10 cellular contexts compared by ENCODE assay signal in the genomic region with DNA sequence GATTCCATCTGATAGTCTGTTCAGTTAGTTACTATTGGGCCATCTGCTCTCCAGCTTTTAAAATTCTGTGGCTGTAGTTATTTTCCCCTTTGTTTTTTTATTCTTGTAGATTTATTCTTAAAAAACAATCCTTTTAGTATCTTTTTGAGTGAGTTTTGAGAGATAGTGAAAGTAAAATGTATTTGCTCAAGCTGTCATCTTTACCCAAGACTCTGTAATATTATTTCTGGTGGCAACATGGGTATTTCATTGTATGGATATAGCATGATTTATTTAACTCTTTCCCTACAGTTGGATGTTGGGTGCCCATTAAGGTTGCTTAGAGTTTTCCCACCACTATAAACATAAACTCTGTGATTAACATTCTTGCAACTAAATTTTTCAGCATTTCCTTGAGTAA. TPM values are rescaled to one million over a fixed set of nuclear protein-coding genes. Genes with fewer than 3 reads are reported as not detected.
DNase-seq lines count a peak whose midpoint lies in the region; ATAC-seq and TF ChIP-seq lines count a peak whose summit lies in the region.
"Had no signal": no experiment of that assay in that cellular context is flagged by ENCODE, and none has a peak within 500 bp of the region (broad histone marks: within the 10 kb centered on the region; RNA-seq: fewer than 3 reads in every experiment).

No MANE protein-coding gene starts in this region.

- no peak overlapping the region for H2BK5ac ChIP-seq in mesenchymal stem cell (ENCODE audit: low read depth, low read length, poor library complexity, severe bottlenecking)

- H3K4me2 ChIP-seq in mesenchymal stem cell (ENCODE audit: low read length, poor library complexity, severe bottlenecking) = no peak overlapping the region

- H2BK12ac ChIP-seq in mesenchymal stem cell (ENCODE audit: low read length in 2 of 2) = no peak overlapping the region

- peaks cover 17% of the 10 kb centered on the region for H3K79me1 ChIP-seq in mesenchymal stem cell (replicated peaks; ENCODE audit: low read length, poor library complexity, severe bottlenecking)

- intact Hi-C loops in left ventricle myocardium superior (cut with micrococcal nuclease) = loop anchor here (10.0 kb wide), 1 partner anchor 304 kb away; no protein-coding TSS in a partner anchor
- intact Hi-C loops in upper lobe of right lung (cut with DNase I) = no loop called here

- H2AFZ ChIP-seq in mesenchymal stem cell (ENCODE audit: low read depth, low read length) = no peak overlapping the region

- peaks cover 76% of the 10 kb centered on the region for H3K4me1 Mint-ChIP-seq in activated naive CD8-positive, alpha-beta T cell (ENCODE audit: low read depth)

- no peak overlapping the region for H3K4ac ChIP-seq in mesenchymal stem cell (ENCODE audit: low read depth in 1 of 2, low read length in 2 of 2)

- H3K36me3 Mint-ChIP-seq in activated naive CD8-positive, alpha-beta T cell = peaks cover 28% of the 10 kb centered on the region

- H3K27ac ChIP-seq in right atrium auricular region (peak overlapping the region; percentile 4 to 32), mesenchymal stem cell (ENCODE audit: low read length, poor library complexity, severe bottlenecking) (no peak overlapping the region), upper lobe of right lung (peak overlapping the region; percentile 59)

- TF ChIP-seq CTCF in right atrium auricular region (IDR thresholded peaks at IDR 0.05) (no peak), upper lobe of right lung (IDR thresholded peaks at IDR 0.05) (no peak)

- peak overlapping the region; percentile 99 for H3K27ac Mint-ChIP-seq in activated naive CD8-positive, alpha-beta T cell

- no peaks in the 10 kb centered on the region for H3K27me3 Mint-ChIP-seq in activated naive CD8-positive, alpha-beta T cell

- no peak overlapping the region for H4K91ac ChIP-seq in mesenchymal stem cell (ENCODE audit: low read length)

- H4K8ac ChIP-seq in mesenchymal stem cell (ENCODE audit: low read length) = peak overlapping the region; percentile 21

- no peak overlapping the region for H3K23ac ChIP-seq in mesenchymal stem cell (ENCODE audit: low read length in 2 of 2)

- H3K14ac ChIP-seq in mesenchymal stem cell (ENCODE audit: low read length in 2 of 2) = no peak overlapping the region

- H2BK120ac ChIP-seq in mesenchymal stem cell (ENCODE audit: low read depth, low read length) = no peak overlapping the region

- H3K4me1 ChIP-seq in right atrium auricular region (peaks cover 0 to 26% of the 10 kb centered on the region in 2 donors), mesenchymal stem cell (ENCODE audit: control insufficient read depth, insufficient read depth, low read depth, low read length) (no peaks in the 10 kb centered on the region), upper lobe of right lung (peaks cover 25% of the 10 kb centered on the region)

- H3K18ac ChIP-seq in mesenchymal stem cell (ENCODE audit: low read depth in 1 of 2, low read length in 2 of 2) = no peak overlapping the region

- H3K27me3 ChIP-seq in right atrium auricular region (no peaks in the 10 kb centered on the region), mesenchymal stem cell (ENCODE audit: control insufficient read depth in 1 of 2, insufficient read depth in 1 of 2, low read length in 2 of 2) (no peaks in the 10 kb centered on the region), upper lobe of right lung (no peaks in the 10 kb centered on the region)

- peak overlapping the region; percentile 86 for H3K9ac ChIP-seq in mesenchymal stem cell (ENCODE audit: low read length)

- H2AK5ac ChIP-seq in mesenchymal stem cell (ENCODE audit: low read length, severe bottlenecking) = no peak overlapping the region

- H3K36me3 ChIP-seq in right atrium auricular region = peaks cover 11% of the 10 kb centered on the region
- peaks cover 3 to 37% of the 10 kb centered on the region in 2 experiments for H3K36me3 ChIP-seq in mesenchymal stem cell (ENCODE audit: control insufficient read depth in 1 of 2, insufficient read depth in 2 of 2, low read depth in 1 of 2, low read length in 2 of 2)
- peaks cover 34% of the 10 kb centered on the region for H3K36me3 ChIP-seq in upper lobe of right lung

- ATAC-seq in left ventricle myocardium superior (no peak), upper lobe of right lung (no peak), left lobe of liver (no peak)

- H3K4me3 ChIP-seq in right atrium auricular region = peak overlapping the region in 1 of 2 donors; percentile 10
- peak overlapping the region in 1 of 2 experiments; percentile 64 for H3K4me3 ChIP-seq in mesenchymal stem cell (ENCODE audit: insufficient read depth in 1 of 2, low read depth in 1 of 2, low read length in 2 of 2)
- no peak overlapping the region for H3K4me3 ChIP-seq in upper lobe of right lung

- no peaks in the 10 kb centered on the region for H3K9me3 Mint-ChIP-seq in activated naive CD8-positive, alpha-beta T cell (ENCODE audit: low read depth)

- DNase-seq in right atrium auricular region (ENCODE audit: low spot score) (no peak), left ventricle myocardium superior (no peak), mesenchymal stem cell (peak; percentile 9), upper lobe of right lung (no peak), NCI-H748 (lab: John Stamatoyannopoulos, UW; ENCODE audit: unreplicated experiment) (no peak), left lobe of liver (ENCODE audit: low spot score) (no peak), NOMO-1 treated with DMSO at 0.1 percent for 48 hours (lab: John Stamatoyannopoulos, UW; ENCODE audit: unreplicated experiment) (no peak)
- DNase-seq: COR-L47, H7 had no signal

- H3K9me3 ChIP-seq in right atrium auricular region = no peaks in the 10 kb centered on the region
- no peaks in the 10 kb centered on the region for H3K9me3 ChIP-seq in mesenchymal stem cell (ENCODE audit: control insufficient read depth, low read length)
- H3K9me3 ChIP-seq in upper lobe of right lung = no peaks in the 10 kb centered on the region

- no peak overlapping the region for H2BK15ac ChIP-seq in mesenchymal stem cell (ENCODE audit: low read depth, poor library complexity, severe bottlenecking)

- H3K4me3 Mint-ChIP-seq in activated naive CD8-positive, alpha-beta T cell = peak overlapping the region; percentile 86

RNA-seq across cellular contexts. Expression of a gene that starts 24.6 kb away (rescaled TPM):
- 10 to 100 TPM in 1 of 2 donors, 1 to 10 TPM in 1; 7.3 to 12.6 TPM for total RNA-seq in right atrium auricular region
- 9.3 TPM for total RNA-seq in left ventricle myocardium superior
- polyA plus RNA-seq in mesenchymal stem cell (2013, experiment 1 of 2) = 13.0 TPM
- 12.5 TPM for polyA plus RNA-seq in mesenchymal stem cell (2013, experiment 2 of 2)
- 52.6 TPM for total RNA-seq in upper lobe of right lung
- total RNA-seq in left lobe of liver = 10.0 TPM

RNA-seq across cellular contexts. Expression of a gene that starts 30.8 kb away (rescaled TPM):
- total RNA-seq in right atrium auricular region (10 to 100 TPM; 10.6 to 17.0 TPM), left ventricle myocardium superior (9.6 TPM), upper lobe of right lung (16.0 TPM), left lobe of liver (6.9 TPM)
- polyA plus RNA-seq in mesenchymal stem cell (2013, experiment 1 of 2) = 17.0 TPM
- 17.5 TPM for polyA plus RNA-seq in mesenchymal stem cell (2013, experiment 2 of 2)
